ENCODE assay signal across 21 cellular contexts in genomic region chr9:34507966-34508365, GRCh38. TPM values are rescaled to one million over a fixed set of nuclear protein-coding genes. Genes with fewer than 3 reads are reported as not detected.
"Had no signal": no experiment of that assay in that cellular context is flagged by ENCODE, and none has a peak within 500 bp of the region (broad histone marks: within the 10 kb centered on the region; RNA-seq: fewer than 3 reads in every experiment).

No MANE protein-coding gene starts in this region.

- H3K27ac ChIP-seq: gastrocnemius medialis, heart right ventricle, right atrium auricular region, stomach, thoracic aorta, transverse colon had no signal

- ATAC-seq: esophagus mucosa; gastrocnemius medialis; heart right ventricle; left lobe of liver; mucosa of descending colon; naive thymus-derived CD8-positive, alpha-beta T cell; stimulated activated memory B cell treated with anti-CD40 and anti-IgM and Interleukin-4, amounts not matched to agents 10 μg/mL and 1 μg/mL and 100 μg/mL, for 72 hours had no signal

- H3K36me3 ChIP-seq: gastrocnemius medialis, heart right ventricle, right atrium auricular region, stomach, thoracic aorta, transverse colon had no signal

- H3K27ac Mint-ChIP-seq: naive thymus-derived CD8-positive, alpha-beta T cell; stimulated activated memory B cell treated with anti-CD40 and anti-IgM and Interleukin-4, amounts not matched to agents 10 μg/mL and 1 μg/mL and 100 μg/mL, for 72 hours had no signal

- H3K4me1 Mint-ChIP-seq: stimulated activated memory B cell treated with anti-CD40 and anti-IgM and Interleukin-4, amounts not matched to agents 10 μg/mL and 1 μg/mL and 100 μg/mL, for 72 hours had no signal

- H3K9me3 Mint-ChIP-seq: naive thymus-derived CD8-positive, alpha-beta T cell; stimulated activated memory B cell treated with anti-CD40 and anti-IgM and Interleukin-4, amounts not matched to agents 10 μg/mL and 1 μg/mL and 100 μg/mL, for 72 hours had no signal

- H3K9me3 ChIP-seq: gastrocnemius medialis, heart right ventricle, mucosa of descending colon, right atrium auricular region, stomach, thoracic aorta, transverse colon had no signal

- H3K4me3 Mint-ChIP-seq: naive thymus-derived CD8-positive, alpha-beta T cell; stimulated activated memory B cell treated with anti-CD40 and anti-IgM and Interleukin-4, amounts not matched to agents 10 μg/mL and 1 μg/mL and 100 μg/mL, for 72 hours had no signal

- H3K27me3 ChIP-seq: gastrocnemius medialis, heart right ventricle, right atrium auricular region, stomach, transverse colon had no signal

- DNase-seq: cortex of kidney; effector memory CD4-positive, alpha-beta T cell; gastrocnemius medialis; heart right ventricle; hypothalamus; mucosa of descending colon; naive thymus-derived CD8-positive, alpha-beta T cell; small intestine; stimulated activated CD4-positive, alpha-beta T cell treated with anti-CD3 and anti-CD28 coated beads, Interleukin-12 subunit alpha, Interleukin-12 subunit beta, amount 100 ng/mL, for 4 hours; stomach; substantia nigra; transverse colon had no signal

- H3K4me3 ChIP-seq: gastrocnemius medialis, heart right ventricle, mucosa of descending colon, right atrium auricular region, stomach, thoracic aorta, transverse colon had no signal

- H3K36me3 Mint-ChIP-seq: stimulated activated memory B cell treated with anti-CD40 and anti-IgM and Interleukin-4, amounts not matched to agents 10 μg/mL and 1 μg/mL and 100 μg/mL, for 72 hours had no signal

RNA-seq across cellular contexts. Expression of gene ENHO, which starts 14.8 kb away (rescaled TPM):
- total RNA-seq: fibroblast of lung, thoracic aorta had no signal
- polyA plus RNA-seq: fibroblast of lung had no signal

RNA-seq across cellular contexts. Expression of gene DNAI1, which starts 49.4 kb away (rescaled TPM):
- total RNA-seq: esophagus mucosa; fibroblast of lung; left lobe of liver; lower leg skin; mucosa of descending colon; naive thymus-derived CD8-positive, alpha-beta T cell; osteocyte; right atrium auricular region; thoracic aorta; transverse colon; urinary bladder had no signal
- polyA plus RNA-seq: fibroblast of lung; naive thymus-derived CD8-positive, alpha-beta T cell; small intestine had no signal
